15 cellular contexts compared by ENCODE assay signal in the genomic region with DNA sequence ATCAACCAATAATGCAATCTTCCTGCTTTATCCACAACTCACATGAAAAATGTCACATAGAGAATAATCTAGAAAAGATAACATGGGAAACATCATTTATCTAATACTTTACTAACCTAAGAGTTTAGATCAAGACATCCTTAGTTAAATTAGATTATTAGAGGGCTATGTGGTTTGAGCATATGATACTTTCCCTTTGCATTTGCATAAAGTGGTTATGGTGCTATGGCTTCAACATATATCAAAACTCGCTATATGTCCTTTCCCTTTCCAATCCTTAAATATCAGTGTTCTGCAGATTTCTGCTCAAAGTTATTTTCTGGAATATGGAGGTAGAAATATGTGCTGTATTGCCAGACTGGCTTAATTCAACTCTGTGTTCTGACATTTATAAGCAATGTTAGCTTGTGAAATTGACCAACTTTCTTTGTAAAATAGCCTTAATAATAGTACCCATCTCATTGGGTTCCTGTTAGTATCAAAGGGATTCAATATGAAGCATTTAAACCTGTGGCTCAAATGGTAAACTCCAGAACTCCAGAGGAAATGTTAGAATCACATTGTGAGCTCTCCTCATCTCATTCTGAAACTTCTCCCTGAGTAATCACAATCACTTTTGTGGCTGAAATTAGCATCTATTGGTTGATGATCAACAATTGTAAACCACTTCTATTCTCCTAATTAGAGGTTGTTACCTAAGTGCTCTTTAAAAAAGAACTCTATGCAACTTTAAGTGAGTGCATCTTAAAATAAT.
DNase-seq lines count a peak whose midpoint lies in the region; ATAC-seq and TF ChIP-seq lines count a peak whose summit lies in the region.
"Had no signal": no experiment of that assay in that cellular context is flagged by ENCODE, and none has a peak within 500 bp of the region (broad histone marks: within the 10 kb centered on the region; RNA-seq: fewer than 3 reads in every experiment).

No MANE protein-coding gene starts in this region.

- no peak for TF ChIP-seq POLR2A in suprapubic skin (IDR thresholded peaks at IDR 0.05)

- H3K9me3 ChIP-seq in MG63 (no peaks in the 10 kb centered on the region), suprapubic skin (no peaks in the 10 kb centered on the region)
- H3K9me3 ChIP-seq: psoas muscle had no signal

- no peak overlapping the region for H3K27ac ChIP-seq in suprapubic skin
- H3K27ac ChIP-seq: psoas muscle had no signal

- no peak for TF ChIP-seq EP300 in suprapubic skin (IDR thresholded peaks at IDR 0.05)

- 83% methylated on average over 1 of the region's 1 CpG for WGBS in suprapubic skin

- H3K27me3 ChIP-seq in MG63 (no peaks in the 10 kb centered on the region), suprapubic skin (no peaks in the 10 kb centered on the region)

- no peak for TF ChIP-seq CTCF in suprapubic skin (IDR thresholded peaks at IDR 0.05)

- no peak overlapping the region for H3K4me3 ChIP-seq in MG63
- H3K4me3 ChIP-seq in suprapubic skin, result no peak overlapping the region
- H3K4me3 ChIP-seq: psoas muscle had no signal

- DNase-seq in MG63, result no peak
- no peak for DNase-seq in suprapubic skin (ENCODE audit: low spot score in 2 of 2)
- DNase-seq in NCI-H524 treated with DMSO at 0.1 percent for 48 hours (lab: John Stamatoyannopoulos, UW), result no peak
- no peak for DNase-seq in stimulated activated CD4-positive, alpha-beta T cell treated with anti-CD3 and anti-CD28 coated beads, Interleukin-2, amount 100 ng/mL, for 48 hours
- DNase-seq: activated CD4-positive, alpha-beta T cell treated with anti-CD3 and anti-CD28 coated beads, Interleukin-2, amount 10 ng/mL, durations not matched to agents 24 days and 14 days; effector memory CD4-positive, alpha-beta T cell; kidney; NCI-H345; psoas muscle; T-cell had no signal

- peak; percentile 96 for ATAC-seq in GM18861 (IDR thresholded peaks at IDR 0.05; ENCODE audit: unreplicated experiment)
- ATAC-seq in GM21390 (IDR thresholded peaks at IDR 0.05; ENCODE audit: unreplicated experiment), result peak; percentile 86
- peak; percentile 63 for ATAC-seq in HG02884 (IDR thresholded peaks at IDR 0.05; ENCODE audit: unreplicated experiment)
- ATAC-seq in HG03457 (IDR thresholded peaks at IDR 0.05; ENCODE audit: unreplicated experiment), result peak; percentile 95
- ATAC-seq: psoas muscle; stimulated activated memory B cell treated with anti-CD40 and anti-IgM and Interleukin-4, amounts not matched to agents 10 μg/mL and 1 μg/mL and 100 μg/mL, for 72 hours; T-cell had no signal

- no peaks in the 10 kb centered on the region for H3K4me1 ChIP-seq in suprapubic skin
- H3K4me1 ChIP-seq: psoas muscle had no signal

- H3K36me3 ChIP-seq in MG63 (no peaks in the 10 kb centered on the region), suprapubic skin (no peaks in the 10 kb centered on the region)
